25 cellular contexts compared by ENCODE assay signal in the genomic region with DNA sequence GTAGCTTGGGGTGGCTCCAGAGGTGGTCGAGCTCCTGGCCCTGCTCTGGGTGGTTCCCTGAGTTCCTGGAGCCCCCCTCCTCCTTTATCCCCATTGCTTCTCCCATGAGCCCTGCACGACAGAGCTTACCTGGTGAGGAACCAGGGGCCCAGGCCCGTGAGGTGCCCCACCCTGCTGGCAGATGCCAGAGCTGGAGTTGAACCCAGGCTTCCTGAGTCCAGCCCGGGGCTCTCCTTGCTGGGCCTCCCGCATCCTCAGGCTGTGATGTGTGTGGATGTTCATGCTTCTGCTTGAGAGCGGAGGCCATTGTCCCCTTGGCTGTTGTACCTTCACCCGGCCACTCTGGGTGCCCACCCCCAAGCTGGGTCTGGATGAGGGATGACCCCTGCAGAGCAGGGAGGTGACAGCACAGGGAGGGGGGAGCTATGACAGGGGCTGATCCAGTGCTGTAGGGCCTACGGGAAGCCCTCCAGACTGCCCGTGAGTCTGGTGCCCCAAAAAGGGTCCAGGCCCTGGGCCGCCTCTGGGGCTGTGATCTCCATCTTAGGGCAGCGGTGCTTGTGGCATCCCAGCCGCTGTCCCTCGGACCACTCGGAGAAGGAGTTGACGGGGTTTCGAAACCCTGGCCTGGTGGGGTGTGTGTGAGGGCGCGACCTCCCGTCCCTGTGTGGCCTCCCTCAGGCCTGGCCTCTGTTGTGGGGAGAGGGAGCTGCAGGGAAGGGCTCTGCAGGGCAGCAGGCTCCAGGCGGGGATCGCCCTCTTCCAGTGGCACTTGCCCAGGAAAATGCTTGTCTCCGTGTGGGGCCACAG. TPM values are rescaled to one million over a fixed set of nuclear protein-coding genes. Genes with fewer than 3 reads are reported as not detected.
A peak's percentile ranks its signal among the peaks of the same experiment; 100 is the strongest.
DNase-seq lines count a peak whose midpoint lies in the region; ATAC-seq, FAIRE-seq and TF ChIP-seq lines count a peak whose summit lies in the region.
"Had no signal": no experiment of that assay in that cellular context is flagged by ENCODE, and none has a peak within 500 bp of the region (broad histone marks: within the 10 kb centered on the region; RNA-seq: fewer than 3 reads in every experiment).

No MANE protein-coding gene starts in this region.

- TF ChIP-seq EP300 in HepG2 (IDR thresholded peaks at IDR 0.05; ENCODE audit: low read depth in 2 of 2, low read length in 2 of 2): no peak
- TF ChIP-seq EP300 in HepG2 (CRISPR knock-in tag; IDR thresholded peaks at IDR 0.05; ENCODE audit: borderline replicate concordance): no peak

- H3K27ac Mint-ChIP-seq in activated naive CD4-positive, alpha-beta T cell treated with anti-CD3 and anti-CD28 coated beads, Interleukin-2, amount 50 U/mL, for 72 hours: no peak overlapping the region
- H3K27ac Mint-ChIP-seq: CD4-positive, CD25-positive, alpha-beta regulatory T cell had no signal

- no peak for TF ChIP-seq POLR2A in right lobe of liver (IDR thresholded peaks at IDR 0.05)
- TF ChIP-seq POLR2A in HepG2 (IDR thresholded peaks at IDR 0.05; ENCODE audit: insufficient read depth in 1 of 2, low read depth in 2 of 2, low read length in 2 of 2): no peak

- H3K27me3 ChIP-seq in right lobe of liver: no peaks in the 10 kb centered on the region
- peaks cover 4 to 55% of the 10 kb centered on the region in 2 experiments; a peak in 4 of 5 replicates for H3K27me3 ChIP-seq in HepG2 (ENCODE audit: control insufficient read depth in 1 of 2, insufficient read depth in 2 of 2, low read length in 2 of 2)
- H3K27me3 ChIP-seq in lower lobe of right lung (ENCODE audit: low read depth): peaks cover 69% of the 10 kb centered on the region
- H3K27me3 ChIP-seq: BE2C had no signal

- POLR2A ChIA-PET in HepG2 (lab: Yijun Ruan, JAX): no interaction called here

- H3K4me2 ChIP-seq in HepG2 (ENCODE audit: low read depth, low read length): no peak overlapping the region
- H3K4me2 ChIP-seq: PC-9 had no signal

- TF ChIP-seq CTCF in right lobe of liver (IDR thresholded peaks at IDR 0.05): no peak
- no peak for TF ChIP-seq CTCF in HepG2 (CRISPR knock-in tag; IDR thresholded peaks at IDR 0.05)
- no peak for TF ChIP-seq CTCF in lower lobe of right lung (IDR thresholded peaks at IDR 0.05)

- H3K4me1 ChIP-seq in right lobe of liver (no peaks in the 10 kb centered on the region), HepG2 (ENCODE audit: insufficient read depth, low read length) (no peaks in the 10 kb centered on the region), lower lobe of right lung (no peaks in the 10 kb centered on the region)
- H3K4me1 ChIP-seq: BE2C had no signal

- FAIRE-seq in HepG2 (lab: Jason Lieb, UNC): no peak
- FAIRE-seq: GM19239 had no signal

- H3K4me3 ChIP-seq in right lobe of liver: no peak overlapping the region
- H3K4me3 ChIP-seq in HepG2 (replicated peaks in 1 of 3; ENCODE audit: insufficient read depth in 1 of 3, low read depth in 2 of 3, low read length in 3 of 3): no peak overlapping the region
- no peak overlapping the region for H3K4me3 ChIP-seq in lower lobe of right lung
- H3K4me3 ChIP-seq: GM23248, PC-9 had no signal

- intact Hi-C loops in right lobe of liver (cut with DNase I) (no loop called here), HepG2 (cut with micrococcal nuclease; ENCODE audit: unreplicated experiment) (no loop called here), lower lobe of right lung (cut with DNase I) (no loop called here)

- in situ Hi-C loops in HepG2 (cut with HindIII; ENCODE audit: extremely low pct_ligation_motif_present, low pct_unique_long_range_greater_than_20kb): no loop called here

- no peaks in the 10 kb centered on the region for H4K20me1 ChIP-seq in HepG2 (ENCODE audit: insufficient read depth, low read length)

- H3K9me3 Mint-ChIP-seq in activated naive CD4-positive, alpha-beta T cell treated with anti-CD3 and anti-CD28 coated beads, Interleukin-2, amount 50 U/mL, for 72 hours: no peaks in the 10 kb centered on the region
- H3K9me3 Mint-ChIP-seq: CD4-positive, CD25-positive, alpha-beta regulatory T cell had no signal

- no peaks in the 10 kb centered on the region for H3K36me3 ChIP-seq in right lobe of liver
- H3K36me3 ChIP-seq in HepG2 (replicated peaks in 1 of 2; ENCODE audit: control insufficient read depth in 1 of 2, insufficient read depth in 2 of 2, low read length in 2 of 2): no peaks in the 10 kb centered on the region
- no peaks in the 10 kb centered on the region for H3K36me3 ChIP-seq in lower lobe of right lung
- H3K36me3 ChIP-seq: BE2C had no signal

- DNase-seq in right lobe of liver: peak in 2 of 3 donors; percentile 15 to 41
- DNase-seq in HepG2 (ENCODE audit: low spot score): no peak
- peak; percentile 38 for DNase-seq in lower lobe of right lung
- no peak for DNase-seq in activated naive CD4-positive, alpha-beta T cell treated with anti-CD3 and anti-CD28 coated beads, Interleukin-2, amount 50 U/mL, for 72 hours (ENCODE audit: low spot score in 2 of 2)
- DNase-seq in stimulated activated CD8-positive, alpha-beta memory T cell treated with anti-CD3 and anti-CD28 coated beads, Interleukin-4, amount 100 ng/mL, for 48 hours: no peak
- DNase-seq: 8988T; ACHN; BE2C; CD4-positive, CD25-positive, alpha-beta regulatory T cell; GM23248; HCEC 1CT; NCI-H1092; NCI-H1417 treated with DMSO at 0.1 percent for 48 hours; NCI-H1694 treated with DMSO at 0.1 percent for 48 hours; NCI-H2081; NCI-H2227 treated with DMSO at 0.1 percent for 48 hours; NCI-H526 treated with DMSO at 0.1 percent for 48 hours; PC-9; RPMI8226; SHP77 had no signal

- TF ChIP-seq RAD21 in HepG2 (CRISPR knock-in tag; IDR thresholded peaks at IDR 0.05): no peak

- WGBS in right lobe of liver (ENCODE audit: insufficient coverage, low coverage, low lambda C conversion rate, missing lambda C conversion rate): no CpG with 5 or more reads among the region's 22 CpGs
- WGBS in HepG2 (ENCODE audit: low lambda C conversion rate): no CpG with 5 or more reads among the region's 22 CpGs

- H3K9ac ChIP-seq in HepG2 (ENCODE audit: insufficient read depth, low read depth, low read length): no peak overlapping the region
- H3K9ac ChIP-seq: GM23248 had no signal

- no TSS peak for BruUV-seq in HepG2 (replicated peaks; lab: Mats Ljungman, UMichigan)

- ATAC-seq in right lobe of liver: no peak
- no peak for ATAC-seq in HepG2
- ATAC-seq in lower lobe of right lung: no peak
- no peak for ATAC-seq in HG02610 (IDR thresholded peaks at IDR 0.05; ENCODE audit: unreplicated experiment)
- ATAC-seq in activated naive CD4-positive, alpha-beta T cell treated with anti-CD3 and anti-CD28 coated beads, Interleukin-2, amount 50 U/mL, for 72 hours: no peak

- CTCF ChIA-PET in HepG2 (lab: Yijun Ruan, JAX; ENCODE audit: low intra/inter-chr PET ratio, low total read pairs): no interaction called here

- H3K9me3 ChIP-seq in right lobe of liver (no peaks in the 10 kb centered on the region), HepG2 (ENCODE audit: low read length) (no peaks in the 10 kb centered on the region), lower lobe of right lung (no peaks in the 10 kb centered on the region)
- H3K9me3 ChIP-seq: BE2C had no signal

- no peaks in the 10 kb centered on the region for H3K36me3 Mint-ChIP-seq in activated naive CD4-positive, alpha-beta T cell treated with anti-CD3 and anti-CD28 coated beads, Interleukin-2, amount 50 U/mL, for 72 hours
- H3K36me3 Mint-ChIP-seq: CD4-positive, CD25-positive, alpha-beta regulatory T cell had no signal

- H2AFZ ChIP-seq in HepG2 (ENCODE audit: low read length): no peak overlapping the region
- H2AFZ ChIP-seq: GM23248, PC-9 had no signal

- H3K79me2 ChIP-seq in HepG2 (ENCODE audit: insufficient read depth, low read length): no peaks in the 10 kb centered on the region

- H3K27ac ChIP-seq in right lobe of liver (no peak overlapping the region), HepG2 (ENCODE audit: extremely low read length, insufficient read depth, low read length) (no peak overlapping the region), cingulate gyrus (ENCODE audit: low read depth, low read length) (peak overlapping the region; percentile 29), lower lobe of right lung (no peak overlapping the region)
- H3K27ac ChIP-seq: GM23248, HL-60, PC-9 had no signal

TF ChIP-seq in HepG2, 621 proteins besides CTCF, POLR2A, EP300 and RAD21 (continues in another document):
- no peak for TF ChIP-seq RAD51 (IDR thresholded peaks at IDR 0.05; ENCODE audit: borderline replicate concordance)
- no peak for TF ChIP-seq SALL2 (CRISPR knock-in tag; IDR thresholded peaks at IDR 0.05)

RNA-seq across cellular contexts. Expression of gene MPPED1, which starts 14.4 kb away (rescaled TPM):
- 10 to 100 TPM in 4 of 6 experiments, 1 to 10 TPM in 2; 2.4 to 13.8 (median 11.3) TPM for total RNA-seq in right lobe of liver
- total RNA-seq in HepG2 (2016; rRNA removed; fragmentation: Illumina TruSeq; extraction: Trizol): not detected in 2 replicates
- total RNA-seq in HepG2 (2016; cell fraction: cytosol; rRNA removed; fragmentation: Illumina TruSeq; extraction: Trizol; ENCODE audit: low read depth): not detected in 2 replicates
- not detected in 2 replicates for total RNA-seq in HepG2 (2016; cell fraction: insoluble cytoplasmic fraction; rRNA removed; fragmentation: Illumina TruSeq; extraction: Trizol)
- not detected in 2 replicates for total RNA-seq in HepG2 (2016; cell fraction: membrane; rRNA removed; fragmentation: Illumina TruSeq; extraction: Trizol)
- not detected in 2 replicates for total RNA-seq in HepG2 (2016; cell fraction: nucleus; rRNA removed; fragmentation: Illumina TruSeq; extraction: Trizol)
- 0.77 and 1.2 TPM in 2 replicates for polyA plus RNA-seq in HepG2 (2011; rRNA removed)
- 0.78 and 0.81 TPM in 2 replicates for polyA plus RNA-seq in HepG2 (2011; cell fraction: cytosol; rRNA removed)
- 0.59 and 0.83 TPM in 2 replicates for polyA plus RNA-seq in HepG2 (2011; cell fraction: nucleus; rRNA removed)
- 0.63 and 0.94 TPM in 2 replicates for polyA plus RNA-seq in HepG2 (2012)
- polyA plus RNA-seq in HepG2 (2016; cell fraction: cytosol; fragmentation: Illumina TruSeq; extraction: Trizol; ENCODE audit: low read depth): not detected in 2 replicates
- polyA plus RNA-seq in HepG2 (2016; cell fraction: insoluble cytoplasmic fraction; fragmentation: Illumina TruSeq; extraction: Trizol; ENCODE audit: low read depth): not detected in 2 replicates
- not detected in 2 replicates for polyA plus RNA-seq in HepG2 (2016; cell fraction: membrane; fragmentation: Illumina TruSeq; extraction: Trizol; ENCODE audit: low read depth)
- polyA plus RNA-seq in HepG2 (2016; cell fraction: nucleus; fragmentation: Illumina TruSeq; extraction: Trizol; ENCODE audit: insufficient read depth, low read depth): not detected in 2 replicates
- 0.90 TPM in 1 of 2 replicates, not detected in the other for polyA minus RNA-seq in HepG2 (2011; rRNA and poly(A)+ RNA removed; ENCODE audit: low replicate concordance)
- 0.44 and 0.49 TPM in 2 replicates for polyA minus RNA-seq in HepG2 (2011; cell fraction: cytosol; rRNA and poly(A)+ RNA removed)
- 0.26 and 0.75 TPM in 2 replicates for polyA minus RNA-seq in HepG2 (2011; cell fraction: nucleus; rRNA and poly(A)+ RNA removed)
- total RNA-seq in lower lobe of right lung: not detected
- total RNA-seq in activated naive CD4-positive, alpha-beta T cell treated with anti-CD3 and anti-CD28 coated beads, Interleukin-2, amount 50 U/mL, for 72 hours: not detected
- total RNA-seq: CD4-positive, CD25-positive, alpha-beta regulatory T cell; GM23248; NCI-H460; PC-9 had no signal
- polyA plus RNA-seq: CD4-positive, CD25-positive, alpha-beta regulatory T cell; GM23248 had no signal

Comparison
In these comparisons a context has a peak if more than half of its experiments do, and no peak if none do; other contexts are left out.
1. DNase-seq: peak in right lobe of liver (2 of 3) and lower lobe of right lung (single experiment); none in HepG2 (single experiment), activated naive CD4-positive, alpha-beta T cell treated with anti-CD3 and anti-CD28 coated beads, Interleukin-2, amount 50 U/mL, for 72 hours (0 of 2) and stimulated activated CD8-positive, alpha-beta memory T cell treated with anti-CD3 and anti-CD28 coated beads, Interleukin-4, amount 100 ng/mL, for 48 hours (single experiment).